In genomic region chr3:50654196-50654595, GRCh38 we compare ENCODE assay signal across 20 cellular contexts. TPM values are rescaled to one million over a fixed set of nuclear protein-coding genes. Genes with fewer than 3 reads are reported as not detected.
A peak's percentile ranks its signal among the peaks of the same experiment; 100 is the strongest.
DNase-seq lines count a peak whose midpoint lies in the region; ATAC-seq and TF ChIP-seq lines count a peak whose summit lies in the region.
"Had no signal": no experiment of that assay in that cellular context is flagged by ENCODE, and none has a peak within 500 bp of the region (broad histone marks: within the 10 kb centered on the region; RNA-seq: fewer than 3 reads in every experiment).

No MANE protein-coding gene starts in this region.

- H3K36me3 Mint-ChIP-seq in activated CD4-positive, alpha-beta memory T cell treated with anti-CD3 and anti-CD28 coated beads for 36 hours: peaks cover 3% of the 10 kb centered on the region
- H3K36me3 Mint-ChIP-seq in activated CD4-positive, alpha-beta memory T cell treated with anti-CD3 and anti-CD28 coated beads, Interleukin-2, amount 10 ng/mL, durations not matched to agents 7 days and 5 days (ENCODE audit: low read depth): peaks cover 2% of the 10 kb centered on the region
- H3K36me3 Mint-ChIP-seq in CD4-positive, CD25-positive, alpha-beta regulatory T cell: no peaks in the 10 kb centered on the region
- peaks cover 0 to 3% (median 0%) of the 10 kb centered on the region in 3 donors for H3K36me3 Mint-ChIP-seq in naive thymus-derived CD8-positive, alpha-beta T cell

- no peak overlapping the region for H3K4me3 Mint-ChIP-seq in activated CD4-positive, alpha-beta memory T cell treated with anti-CD3 and anti-CD28 coated beads for 36 hours
- H3K4me3 Mint-ChIP-seq in activated CD4-positive, alpha-beta memory T cell treated with anti-CD3 and anti-CD28 coated beads, Interleukin-2, amount 10 ng/mL, durations not matched to agents 7 days and 5 days: no peak overlapping the region
- no peak overlapping the region for H3K4me3 Mint-ChIP-seq in CD4-positive, CD25-positive, alpha-beta regulatory T cell
- no peak overlapping the region for H3K4me3 Mint-ChIP-seq in naive thymus-derived CD8-positive, alpha-beta T cell
- H3K4me3 Mint-ChIP-seq: CD8-positive, alpha-beta memory T cell had no signal

- H3K9ac ChIP-seq in HCT116 (ENCODE audit: low read length): no peak overlapping the region

- BruUV-seq in HCT116 (replicated peaks; lab: Mats Ljungman, UMichigan): no TSS peak

- H3K9me3 Mint-ChIP-seq in activated CD4-positive, alpha-beta memory T cell treated with anti-CD3 and anti-CD28 coated beads for 36 hours: no peaks in the 10 kb centered on the region
- no peaks in the 10 kb centered on the region for H3K9me3 Mint-ChIP-seq in activated CD4-positive, alpha-beta memory T cell treated with anti-CD3 and anti-CD28 coated beads, Interleukin-2, amount 10 ng/mL, durations not matched to agents 7 days and 5 days
- no peaks in the 10 kb centered on the region for H3K9me3 Mint-ChIP-seq in CD4-positive, CD25-positive, alpha-beta regulatory T cell
- no peaks in the 10 kb centered on the region for H3K9me3 Mint-ChIP-seq in naive thymus-derived CD8-positive, alpha-beta T cell
- H3K9me3 Mint-ChIP-seq: CD8-positive, alpha-beta memory T cell had no signal

- TF ChIP-seq RAD21 in HCT116 (IDR thresholded peaks at IDR 0.05; ENCODE audit: low read depth): no peak

- no peak for ATAC-seq in CD4-positive, CD25-positive, alpha-beta regulatory T cell (ENCODE audit: low read depth in 2 of 2)
- ATAC-seq in HCT116: no peak
- ATAC-seq in naive thymus-derived CD8-positive, alpha-beta T cell: no peak
- no peak for ATAC-seq in HG02798 (IDR thresholded peaks at IDR 0.05; ENCODE audit: poor library complexity, unreplicated experiment)

- no peak overlapping the region for H2AFZ ChIP-seq in HCT116 (ENCODE audit: low read depth, low read length, poor library complexity, severe bottlenecking)

- peak overlapping the region; percentile 53; the same call in 1 of the 2 replicates for H3K4me2 ChIP-seq in HCT116 (ENCODE audit: low read length)

- no peak overlapping the region for H3K4me3 ChIP-seq in CD4-positive, CD25-positive, alpha-beta regulatory T cell (ENCODE audit: low read depth, low read length)
- no peak overlapping the region for H3K4me3 ChIP-seq in HCT116 (replicated peaks in 1 of 2; ENCODE audit: low read depth in 1 of 2, low read length in 2 of 2)

- no peaks in the 10 kb centered on the region for H3K4me1 ChIP-seq in CD4-positive, CD25-positive, alpha-beta regulatory T cell (ENCODE audit: control insufficient read depth, insufficient read depth, low read length, poor library complexity, severe bottlenecking)
- peaks cover 5 to 28% of the 10 kb centered on the region in 2 experiments for H3K4me1 ChIP-seq in HCT116 (ENCODE audit: control insufficient read depth in 1 of 2, insufficient read depth in 2 of 2, low read length in 2 of 2)
- H3K4me1 ChIP-seq: BE2C had no signal

- no peaks in the 10 kb centered on the region for H3K27me3 ChIP-seq in CD4-positive, CD25-positive, alpha-beta regulatory T cell (ENCODE audit: control insufficient read depth, insufficient read depth, low read length)
- H3K27me3 ChIP-seq in HCT116 (ENCODE audit: insufficient read depth, low read length): no peaks in the 10 kb centered on the region
- H3K27me3 ChIP-seq: BE2C had no signal

- no peaks in the 10 kb centered on the region for H3K9me3 ChIP-seq in CD4-positive, CD25-positive, alpha-beta regulatory T cell (ENCODE audit: control insufficient read depth in 2 of 2, low read length in 2 of 2)
- no peaks in the 10 kb centered on the region for H3K9me3 ChIP-seq in HCT116 (ENCODE audit: control insufficient read depth in 1 of 2, insufficient read depth in 1 of 2, low read depth in 1 of 2, low read length in 2 of 2)
- H3K9me3 ChIP-seq: BE2C had no signal

- CTCF ChIA-PET in activated CD4-positive, alpha-beta memory T cell treated with anti-CD3 and anti-CD28 coated beads for 36 hours (lab: Charles Lee): interaction anchor here (1.0 to 5.3 kb wide), 8 partner anchors 10 to 731 kb away, joined by 3 to 188 read pairs (median 6); partner anchors contain the start of genes HEMK1, MANF and MAPKAPK3
- CTCF ChIA-PET in activated CD4-positive, alpha-beta memory T cell treated with anti-CD3 and anti-CD28 coated beads, Interleukin-2, amount 10 ng/mL, durations not matched to agents 7 days and 5 days (lab: Charles Lee): interaction anchor here (0.5 to 3.4 kb wide), 6 partner anchors 13 to 88 kb away, joined by 3 to 57 read pairs (median 8); partner anchors contain the start of gene MAPKAPK3
- CTCF ChIA-PET in HCT116 (lab: Charles Lee): interaction anchor here (1.1 to 4.9 kb wide), 3 partner anchors 37 to 718 kb away, joined by 3 to 83 read pairs (median 3); partner anchors contain the start of genes CISH and MAPKAPK3

- H3K36me3 ChIP-seq in CD4-positive, CD25-positive, alpha-beta regulatory T cell (ENCODE audit: control insufficient read depth, insufficient read depth, low read length): peaks cover under 1% of the 10 kb centered on the region
- no peaks in the 10 kb centered on the region; a peak in 1 of 4 replicates for H3K36me3 ChIP-seq in HCT116 (ENCODE audit: control insufficient read depth in 1 of 2, insufficient read depth in 2 of 2, low read length in 2 of 2)
- H3K36me3 ChIP-seq: BE2C had no signal

- no peak for TF ChIP-seq POLR2A in HCT116 (IDR thresholded peaks at IDR 0.05; ENCODE audit: borderline replicate concordance, extremely low read depth, insufficient read depth, insufficient read length)

- no peaks in the 10 kb centered on the region for H3K27me3 Mint-ChIP-seq in activated CD4-positive, alpha-beta memory T cell treated with anti-CD3 and anti-CD28 coated beads for 36 hours
- no peaks in the 10 kb centered on the region for H3K27me3 Mint-ChIP-seq in activated CD4-positive, alpha-beta memory T cell treated with anti-CD3 and anti-CD28 coated beads, Interleukin-2, amount 10 ng/mL, durations not matched to agents 7 days and 5 days
- no peaks in the 10 kb centered on the region for H3K27me3 Mint-ChIP-seq in CD4-positive, CD25-positive, alpha-beta regulatory T cell
- no peaks in the 10 kb centered on the region for H3K27me3 Mint-ChIP-seq in naive thymus-derived CD8-positive, alpha-beta T cell
- H3K27me3 Mint-ChIP-seq: CD8-positive, alpha-beta memory T cell had no signal

- RAD21 ChIA-PET in HCT116 (lab: Charles Lee; ENCODE audit: low non-redundant PET in 1 of 2, low total read pairs in 2 of 2, uncharacterized antibody in 2 of 2, unreplicated experiment in 2 of 2): interaction anchor here in 1 of 2 experiments (1.2 to 1.9 kb wide), 3 partner anchors 26 to 38 kb away, joined by 3 to 40 read pairs (median 4); partner anchors contain the start of gene MAPKAPK3

- peaks cover 28% of the 10 kb centered on the region for H3K4me1 Mint-ChIP-seq in activated CD4-positive, alpha-beta memory T cell treated with anti-CD3 and anti-CD28 coated beads for 36 hours (ENCODE audit: low read depth)
- H3K4me1 Mint-ChIP-seq in activated CD4-positive, alpha-beta memory T cell treated with anti-CD3 and anti-CD28 coated beads, Interleukin-2, amount 10 ng/mL, durations not matched to agents 7 days and 5 days: peaks cover 23% of the 10 kb centered on the region
- H3K4me1 Mint-ChIP-seq in CD4-positive, CD25-positive, alpha-beta regulatory T cell: peaks cover 0 to 9% (median 3%) of the 10 kb centered on the region in 4 donors
- peaks cover 0 to 13% (median 11%) of the 10 kb centered on the region in 4 donors for H3K4me1 Mint-ChIP-seq in naive thymus-derived CD8-positive, alpha-beta T cell

- no peaks in the 10 kb centered on the region for H3K79me2 ChIP-seq in HCT116 (ENCODE audit: insufficient read depth, low read length)

- intact Hi-C loops in activated CD4-positive, alpha-beta memory T cell treated with anti-CD3 and anti-CD28 coated beads for 36 hours (cut with micrococcal nuclease): loop anchor here (10.0 kb wide), 1 partner anchor 219 kb away; no protein-coding TSS in a partner anchor
- intact Hi-C loops in HCT116 (cut with micrococcal nuclease): no loop called here

- H4K20me1 ChIP-seq in HCT116 (ENCODE audit: insufficient read depth): no peaks in the 10 kb centered on the region

- H3K27ac Mint-ChIP-seq in activated CD4-positive, alpha-beta memory T cell treated with anti-CD3 and anti-CD28 coated beads for 36 hours: peak overlapping the region; percentile 89
- H3K27ac Mint-ChIP-seq in activated CD4-positive, alpha-beta memory T cell treated with anti-CD3 and anti-CD28 coated beads, Interleukin-2, amount 10 ng/mL, durations not matched to agents 7 days and 5 days: no peak overlapping the region
- H3K27ac Mint-ChIP-seq in CD4-positive, CD25-positive, alpha-beta regulatory T cell: peak overlapping the region in 2 of 3 donors; percentile 71 to 82
- H3K27ac Mint-ChIP-seq in naive thymus-derived CD8-positive, alpha-beta T cell: peak overlapping the region in 7 of 10 donors; percentile 2 to 78 (median 48)

- H3K27ac ChIP-seq in CD4-positive, CD25-positive, alpha-beta regulatory T cell (ENCODE audit: insufficient read depth, low read length, poor library complexity, severe bottlenecking): no peak overlapping the region
- no peak overlapping the region for H3K27ac ChIP-seq in HCT116 (ENCODE audit: low read depth, low read length)

- POLR2A ChIA-PET in activated CD4-positive, alpha-beta memory T cell treated with anti-CD3 and anti-CD28 coated beads for 36 hours (lab: Charles Lee): interaction anchor here (1.0 to 1.9 kb wide), 9 partner anchors 14 to 731 kb away, joined by 3 to 12 read pairs (median 4); partner anchors contain the start of genes HEMK1 and MANF
- POLR2A ChIA-PET in activated CD4-positive, alpha-beta memory T cell treated with anti-CD3 and anti-CD28 coated beads, Interleukin-2, amount 10 ng/mL, durations not matched to agents 7 days and 5 days (lab: Charles Lee): interaction anchor here (1.0 to 4.7 kb wide), 6 partner anchors 13 to 313 kb away, joined by 3 to 14 read pairs (median 4); partner anchors contain the start of genes HEMK1 and RASSF1
- POLR2A ChIA-PET in HCT116 (lab: Charles Lee): interaction anchor here (1.8 kb wide), 1 partner anchor 42 kb away, joined by 5 read pairs; the partner anchor contains the start of gene CISH
- POLR2A ChIA-PET in naive thymus-derived CD8-positive, alpha-beta T cell (lab: Charles Lee): interaction anchor here (1.0 to 2.2 kb wide), 3 partner anchors 37 to 85 kb away, joined by 3 to 11 read pairs (median 4); partner anchors contain the start of genes HEMK1 and MAPKAPK3

- H3K9me2 ChIP-seq in HCT116 (ENCODE audit: insufficient read depth): no peaks in the 10 kb centered on the region

- TF ChIP-seq CTCF in HCT116 (IDR thresholded peaks at IDR 0.05 in 2 of 3, conservative IDR thresholded peaks at IDR 0.05 in 1 of 3; ENCODE audit: borderline replicate concordance in 1 of 3, insufficient read depth in 1 of 3, low read depth in 2 of 3, low read length in 2 of 3): no peak

- no peak for DNase-seq in activated CD4-positive, alpha-beta memory T cell treated with anti-CD3 and anti-CD28 coated beads for 36 hours
- DNase-seq in activated CD4-positive, alpha-beta memory T cell treated with anti-CD3 and anti-CD28 coated beads, Interleukin-2, amount 10 ng/mL, durations not matched to agents 7 days and 5 days: no peak
- DNase-seq in CD4-positive, CD25-positive, alpha-beta regulatory T cell: no peak
- DNase-seq in HCT116 (ENCODE audit: low read depth, low spot score): no peak
- no peak for DNase-seq in naive thymus-derived CD8-positive, alpha-beta T cell
- DNase-seq in NCI-H1092 treated with DMSO at 0.1 percent for 48 hours (lab: John Stamatoyannopoulos, UW): no peak
- no peak for DNase-seq in NCI-H2196 treated with DMSO at 0.1 percent for 48 hours (lab: John Stamatoyannopoulos, UW; ENCODE audit: unreplicated experiment)
- DNase-seq: BE2C; CD8-positive, alpha-beta memory T cell; DMS53; GOT3; MM.1S; NCI-H1092; NCI-H146; NCI-H2227 treated with DMSO at 0.1 percent for 48 hours; NCI-H510A treated with DMSO at 0.1 percent for 48 hours; NCI-H774; Right ventricle myocardium superior had no signal

RNA-seq across cellular contexts. Expression of gene DOCK3, which starts 20.5 kb away (rescaled TPM):
- total RNA-seq in activated CD4-positive, alpha-beta memory T cell treated with anti-CD3 and anti-CD28 coated beads for 36 hours: 1 to 10 TPM; 2.7 to 2.9 TPM
- total RNA-seq in activated CD4-positive, alpha-beta memory T cell treated with anti-CD3 and anti-CD28 coated beads, Interleukin-2, amount 10 ng/mL, durations not matched to agents 7 days and 5 days: 1 to 10 TPM; 1.6 to 1.7 TPM
- 0.35 TPM for total RNA-seq in CD4-positive, CD25-positive, alpha-beta regulatory T cell
- under 1 TPM; 0.03 to 0.09 (median 0.07) TPM for polyA plus RNA-seq in CD4-positive, CD25-positive, alpha-beta regulatory T cell
- total RNA-seq in HCT116 (2021; ENCODE audit: unreplicated experiment): 4.2 TPM
- polyA plus RNA-seq in HCT116 (2012): 3.2 and 3.5 TPM in 2 replicates
- total RNA-seq in naive thymus-derived CD8-positive, alpha-beta T cell: 1 to 10 TPM; 1.5 to 1.9 TPM
- under 1 TPM; 0.14 to 0.63 (median 0.22) TPM for polyA plus RNA-seq in naive thymus-derived CD8-positive, alpha-beta T cell
- total RNA-seq: OCI-LY7 had no signal

RNA-seq across cellular contexts. Expression of gene MAPKAPK3, which starts 37.2 kb away (rescaled TPM):
- total RNA-seq in activated CD4-positive, alpha-beta memory T cell treated with anti-CD3 and anti-CD28 coated beads for 36 hours: 100 to 1,000 TPM; 186 to 187 TPM
- total RNA-seq in activated CD4-positive, alpha-beta memory T cell treated with anti-CD3 and anti-CD28 coated beads, Interleukin-2, amount 10 ng/mL, durations not matched to agents 7 days and 5 days: 100 to 1,000 TPM; 146 to 157 TPM
- total RNA-seq in CD4-positive, CD25-positive, alpha-beta regulatory T cell: 42.9 TPM
- polyA plus RNA-seq in CD4-positive, CD25-positive, alpha-beta regulatory T cell: 10 to 100 TPM; 47.0 to 52.9 (median 49.5) TPM
- total RNA-seq in HCT116 (2021; ENCODE audit: unreplicated experiment): 87.3 TPM
- 79.5 and 97.2 TPM in 2 replicates for polyA plus RNA-seq in HCT116 (2012)
- 10 to 100 TPM; 27.5 TPM for total RNA-seq in naive thymus-derived CD8-positive, alpha-beta T cell
- polyA plus RNA-seq in naive thymus-derived CD8-positive, alpha-beta T cell: 10 to 100 TPM; 42.4 to 48.2 (median 48.1) TPM

RNA-seq across cellular contexts. Expression of gene CISH, which starts 42.6 kb away (rescaled TPM):
- total RNA-seq in activated CD4-positive, alpha-beta memory T cell treated with anti-CD3 and anti-CD28 coated beads for 36 hours: 100 to 1,000 TPM; 319 TPM
- 100 to 1,000 TPM; 328 to 335 TPM for total RNA-seq in activated CD4-positive, alpha-beta memory T cell treated with anti-CD3 and anti-CD28 coated beads, Interleukin-2, amount 10 ng/mL, durations not matched to agents 7 days and 5 days
- 23.4 TPM for total RNA-seq in CD4-positive, CD25-positive, alpha-beta regulatory T cell
- 10 to 100 TPM; 40.5 to 66.7 (median 58.5) TPM for polyA plus RNA-seq in CD4-positive, CD25-positive, alpha-beta regulatory T cell
- 4.5 TPM for total RNA-seq in HCT116 (2021; ENCODE audit: unreplicated experiment)
- polyA plus RNA-seq in HCT116 (2012): 5.0 and 5.1 TPM in 2 replicates
- 1 to 10 TPM; 8.1 to 8.8 TPM for total RNA-seq in naive thymus-derived CD8-positive, alpha-beta T cell
- polyA plus RNA-seq in naive thymus-derived CD8-positive, alpha-beta T cell: 100 to 1,000 TPM in 2 of 3 donors, 10 to 100 TPM in 1; 16.3 to 135 (median 100) TPM
- total RNA-seq: OCI-LY7 had no signal

Comparison
In these comparisons a context has a peak if more than half of its experiments do, and no peak if none do; other contexts are left out.
1. RNA of gene CISH, which starts 42.6 kb away (total RNA-seq): 328 to 335 TPM in activated CD4-positive, alpha-beta memory T cell treated with anti-CD3 and anti-CD28 coated beads, Interleukin-2, amount 10 ng/mL, durations not matched to agents 7 days and 5 days and 319 TPM in activated CD4-positive, alpha-beta memory T cell treated with anti-CD3 and anti-CD28 coated beads for 36 hours; 23.4 TPM in CD4-positive, CD25-positive, alpha-beta regulatory T cell (single experiment), 8.1 to 8.8 TPM in naive thymus-derived CD8-positive, alpha-beta T cell and 4.5 TPM in HCT116 (single experiment); every median in the first group is over 10 times any median in the second.